10 cellular contexts compared by ENCODE assay signal in the genomic region with DNA sequence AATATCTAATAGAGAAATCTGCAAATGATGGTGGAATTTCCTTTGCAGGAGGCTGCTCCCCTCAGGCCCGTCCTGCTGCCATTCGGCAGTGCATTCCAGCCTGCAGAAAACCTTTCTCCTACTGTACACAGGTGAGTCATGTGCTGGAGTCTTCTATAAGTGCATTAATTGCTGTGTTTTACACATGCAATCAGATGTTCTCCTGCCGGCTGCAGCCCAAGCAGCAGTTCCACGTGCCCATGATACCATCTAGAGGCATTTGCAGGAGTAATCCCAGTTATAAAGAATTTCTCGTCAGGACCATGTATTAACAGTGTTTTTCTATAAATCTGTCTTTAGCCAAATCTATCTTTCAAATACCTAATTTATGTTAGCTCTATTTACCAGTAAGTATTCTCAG.
DNase-seq lines count a peak whose midpoint lies in the region; ATAC-seq and TF ChIP-seq lines count a peak whose summit lies in the region.
"Had no signal": no experiment of that assay in that cellular context is flagged by ENCODE, and none has a peak within 500 bp of the region (broad histone marks: within the 10 kb centered on the region; RNA-seq: fewer than 3 reads in every experiment).

No MANE protein-coding gene starts in this region.

- ATAC-seq in Right ventricle myocardium superior (ENCODE audit: poor library complexity), result peak; percentile 55
- no peak for ATAC-seq in HG03135 (IDR thresholded peaks at IDR 0.05; ENCODE audit: unreplicated experiment)
- ATAC-seq in GM19324 (IDR thresholded peaks at IDR 0.05; ENCODE audit: low FRiP score, unreplicated experiment), result no peak

- no peak for TF ChIP-seq EP300 in transverse colon (IDR thresholded peaks at IDR 0.05; ENCODE audit: low read depth)

- H3K36me3 ChIP-seq in transverse colon, result no peaks in the 10 kb centered on the region

- in situ Hi-C loops in transverse colon (cut with MboI; ENCODE audit: low pct_ligation_motif_present in 1 of 4, low pct_unique_long_range_greater_than_20kb in 1 of 4, low sequenced_read_pairs in 3 of 4), result no loop called here

- no peaks in the 10 kb centered on the region for H3K4me1 ChIP-seq in transverse colon

- WGBS in transverse colon (ENCODE audit: low coverage in 1 of 2), 2 donors, result 25 to 43% methylated on average over 4 to 5 of the region's 5 CpGs

- no peak for TF ChIP-seq POLR2A in transverse colon (IDR thresholded peaks at IDR 0.05)

- TF ChIP-seq CTCF in transverse colon (IDR thresholded peaks at IDR 0.05), result peak in 3 of 5 experiments; percentile 23 to 41 (median 28)

- no peaks in the 10 kb centered on the region for H3K27me3 ChIP-seq in transverse colon

- no peak overlapping the region for H3K4me3 ChIP-seq in transverse colon

- no peaks in the 10 kb centered on the region for H3K9me3 ChIP-seq in transverse colon

- intact Hi-C loops in Right ventricle myocardium superior (cut with DNase I), result no loop called here
- intact Hi-C loops in cardiac septum (cut with DNase I), result no loop called here
- intact Hi-C loops in transverse colon (cut with DNase I; ENCODE audit: low total_unique reads), result no loop called here

- no peak for DNase-seq in Right ventricle myocardium superior
- no peak for DNase-seq in cardiac septum (ENCODE audit: low spot score)
- peak; percentile 52 for DNase-seq in NCI-H446 treated with DMSO at 0.1 percent for 48 hours (lab: John Stamatoyannopoulos, UW)
- DNase-seq in epithelial cell of prostate (ENCODE audit: low read depth, low spot score), result peak; percentile 36
- peak; percentile 23 for DNase-seq in transverse colon
- DNase-seq in RPMI8226, result no peak
- DNase-seq: activated T-cell treated with anti-CD3 and anti-CD28 coated beads for 4 hours; stimulated activated naive CD4-positive, alpha-beta T cell had no signal

- H3K27ac ChIP-seq in epithelial cell of prostate, result no peak overlapping the region
- no peak overlapping the region for H3K27ac ChIP-seq in transverse colon

Comparison
In these comparisons a context has a peak if more than half of its experiments do, and no peak if none do; other contexts are left out.
1. DNase-seq: peak in NCI-H446 treated with DMSO at 0.1 percent for 48 hours (single experiment), epithelial cell of prostate (single experiment) and transverse colon (single experiment); none in Right ventricle myocardium superior (single experiment), cardiac septum (single experiment) and RPMI8226 (single experiment).